Comparison of ENCODE assay signal across 8 cellular contexts in genomic region chr19:37779139-37780035, GRCh38. TPM values are rescaled to one million over a fixed set of nuclear protein-coding genes. Genes with fewer than 3 reads are reported as not detected.
DNase-seq lines count a peak whose midpoint lies in the region; FAIRE-seq and TF ChIP-seq lines count a peak whose summit lies in the region.

TSS of gene ZNF573 (minus strand) at chr19:37779586. CDS start at chr19:37773729, 5,857 bp downstream.

- DNase-seq in COLO668 (lab: John Stamatoyannopoulos, UW; ENCODE audit: unreplicated experiment) (peak; percentile 85), GM20000 (ENCODE audit: low spot score) (peak; percentile 87), HUDEP-2 (lab: John Stamatoyannopoulos, UW; ENCODE audit: unreplicated experiment in 76 of 76) (peak in 74 of 76 experiments; percentile 21 to 89 (median 76)), NOMO-1 treated with dmso at 0.1 percent for 144 hours (lab: John Stamatoyannopoulos, UW; ENCODE audit: unreplicated experiment) (peak; percentile 48), mesenteric fat pad (ENCODE audit: low spot score) (no peak)
- peak; percentile 89 for DNase-seq in activated CD8-positive, alpha-beta memory T cell treated with anti-CD3 and anti-CD28 coated beads, Interleukin-2, amount 50 U/mL, for 1 hour (ENCODE audit: extremely low read depth)
- peak; percentile 56 for DNase-seq in stimulated activated CD8-positive, alpha-beta memory T cell treated with anti-CD3 and anti-CD28 coated beads, Interleukin-15, amount 100 ng/mL, for 1 hour (ENCODE audit: low read depth)

- no peak for TF ChIP-seq CTCF in GM20000 (IDR thresholded peaks at IDR 0.05; ENCODE audit: extremely low read depth, missing control alignments)

- FAIRE-seq in endometrium (lab: Jason Lieb, UNC), result peak; percentile 64

RNA-seq across cellular contexts. Expression of gene ZNF573, which starts in this region (rescaled TPM):
- 12.1 TPM for total RNA-seq in mesenteric fat pad
